ENCODE assay signal across 14 cellular contexts in the genomic region with DNA sequence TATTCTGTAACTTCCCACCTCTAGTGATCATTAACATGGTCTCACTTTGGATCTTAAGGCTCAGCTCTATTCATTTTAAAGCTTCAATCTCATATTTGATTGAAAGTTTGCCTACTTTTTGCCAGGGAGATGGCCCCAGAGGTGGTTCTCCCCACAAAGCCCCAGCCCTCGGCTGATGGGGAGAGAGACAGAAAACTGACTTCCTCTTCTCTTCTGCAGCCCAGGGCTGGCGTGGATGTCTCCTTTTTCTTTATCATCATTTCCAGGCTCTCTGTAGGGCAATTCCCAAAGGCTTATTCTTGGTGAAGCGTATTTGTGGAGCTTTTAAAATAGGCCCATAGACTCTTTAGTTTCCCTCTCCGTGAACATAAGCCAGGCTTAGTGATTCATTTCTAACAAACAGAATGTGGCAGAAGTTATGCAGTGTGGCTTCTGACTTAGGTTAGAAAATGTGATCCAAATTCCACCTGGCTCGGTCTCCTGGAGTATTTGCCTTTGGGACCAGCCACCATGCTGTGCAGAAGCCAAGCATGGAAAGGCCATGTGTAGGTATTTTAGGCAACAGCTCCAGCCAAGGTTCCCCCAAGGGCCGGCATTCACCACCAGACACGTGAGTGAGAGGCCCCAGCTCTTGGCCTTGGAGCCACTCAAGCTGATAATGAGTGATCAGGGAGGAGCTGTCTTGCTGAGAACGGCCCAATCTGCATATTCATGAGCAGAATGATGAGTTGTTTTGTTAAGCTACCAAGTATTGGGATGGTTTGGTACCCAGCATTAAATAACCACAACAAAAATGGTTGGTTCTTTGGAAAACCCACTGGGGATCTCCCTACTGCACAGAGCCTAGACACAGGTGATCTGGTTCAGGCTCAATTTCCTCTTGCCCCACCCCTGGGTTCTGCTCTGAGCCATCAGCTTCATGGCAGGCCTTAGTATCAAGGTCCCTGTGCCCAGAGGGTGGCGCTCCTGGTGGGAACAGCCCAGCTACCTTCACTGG.
DNase-seq lines count a peak whose midpoint lies in the region; FAIRE-seq and TF ChIP-seq lines count a peak whose summit lies in the region.
"Had no signal": no experiment of that assay in that cellular context is flagged by ENCODE, and none has a peak within 500 bp of the region (broad histone marks: within the 10 kb centered on the region; RNA-seq: fewer than 3 reads in every experiment).

No MANE protein-coding gene starts in this region.

- H3K9me3 ChIP-seq in DOHH2 (ENCODE audit: control insufficient read depth, insufficient read depth, low read length) (no peaks in the 10 kb centered on the region), neural cell (ENCODE audit: low read length) (no peaks in the 10 kb centered on the region), vagina (no peaks in the 10 kb centered on the region)

- no peak overlapping the region for H3K9ac ChIP-seq in neural cell (ENCODE audit: low read length)

- peak; percentile 14 for FAIRE-seq in GM19239 (lab: Jason Lieb, UNC)

- no peaks in the 10 kb centered on the region for H3K36me3 Mint-ChIP-seq in activated CD4-positive, alpha-beta memory T cell treated with anti-CD3 and anti-CD28 coated beads, Interleukin-2, amount 10 ng/mL, durations not matched to agents 7 days and 5 days (ENCODE audit: low read depth)
- H3K36me3 Mint-ChIP-seq in glutamatergic neuron (ENCODE audit: unreplicated experiment): no peaks in the 10 kb centered on the region

- POLR2A ChIA-PET in activated CD4-positive, alpha-beta memory T cell treated with anti-CD3 and anti-CD28 coated beads, Interleukin-2, amount 10 ng/mL, durations not matched to agents 7 days and 5 days (lab: Charles Lee): interaction anchor here (0.7 to 1.3 kb wide), 3 partner anchors 13 to 139 kb away, joined by 3 to 4 read pairs (median 3); no protein-coding TSS in a partner anchor

- intact Hi-C loops in vagina (cut with DNase I): no loop called here

- CTCF ChIA-PET in activated CD4-positive, alpha-beta memory T cell treated with anti-CD3 and anti-CD28 coated beads, Interleukin-2, amount 10 ng/mL, durations not matched to agents 7 days and 5 days (lab: Charles Lee): interaction anchor here (0.9 kb wide), 1 partner anchor 37 kb away, joined by 4 read pairs; no protein-coding TSS in a partner anchor

- no peaks in the 10 kb centered on the region for H4K20me1 ChIP-seq in DOHH2 (ENCODE audit: control insufficient read depth, insufficient read depth, low read depth, low read length)
- no peaks in the 10 kb centered on the region for H4K20me1 ChIP-seq in neural cell (ENCODE audit: insufficient read depth)

- no peak overlapping the region for H3K4me3 Mint-ChIP-seq in activated CD4-positive, alpha-beta memory T cell treated with anti-CD3 and anti-CD28 coated beads, Interleukin-2, amount 10 ng/mL, durations not matched to agents 7 days and 5 days
- no peak overlapping the region for H3K4me3 Mint-ChIP-seq in glutamatergic neuron (ENCODE audit: unreplicated experiment)
- H3K4me3 Mint-ChIP-seq: stimulated activated naive CD8-positive, alpha-beta T cell treated with anti-CD3 and anti-CD28 coated beads, Interleukin-15, Interleukin-2, amounts not matched to agents 100 ng/mL and 50 ng/mL, for 24 hours had no signal

- TF ChIP-seq CTCF in DOHH2 (IDR thresholded peaks at IDR 0.05; ENCODE audit: low read depth, low read length, poor library complexity, severe bottlenecking) (no peak), neural cell (IDR thresholded peaks at IDR 0.05; ENCODE audit: poor library complexity, severe bottlenecking) (no peak), vagina (IDR thresholded peaks at IDR 0.05) (no peak), glutamatergic neuron (IDR thresholded peaks at IDR 0.05; ENCODE audit: partially characterized antibody, unreplicated experiment) (no peak)

- no peak for TF ChIP-seq POLR2A in vagina (IDR thresholded peaks at IDR 0.05)

- H3K9me3 Mint-ChIP-seq in activated CD4-positive, alpha-beta memory T cell treated with anti-CD3 and anti-CD28 coated beads, Interleukin-2, amount 10 ng/mL, durations not matched to agents 7 days and 5 days: no peaks in the 10 kb centered on the region
- H3K9me3 Mint-ChIP-seq in glutamatergic neuron (ENCODE audit: unreplicated experiment): peaks cover 3% of the 10 kb centered on the region
- H3K9me3 Mint-ChIP-seq: IgD-negative memory B cell; stimulated activated naive CD8-positive, alpha-beta T cell treated with anti-CD3 and anti-CD28 coated beads, Interleukin-15, Interleukin-2, amounts not matched to agents 100 ng/mL and 50 ng/mL, for 24 hours had no signal

- no peak for TF ChIP-seq RAD21 in neural cell (conservative IDR thresholded peaks at IDR 0.05)

- no peaks in the 10 kb centered on the region for H3K27me3 Mint-ChIP-seq in activated CD4-positive, alpha-beta memory T cell treated with anti-CD3 and anti-CD28 coated beads, Interleukin-2, amount 10 ng/mL, durations not matched to agents 7 days and 5 days
- peaks cover 2% of the 10 kb centered on the region for H3K27me3 Mint-ChIP-seq in glutamatergic neuron (ENCODE audit: unreplicated experiment)

- H3K4me2 ChIP-seq in DOHH2 (ENCODE audit: low read length) (peak overlapping the region; percentile 38), neural cell (ENCODE audit: low read length) (no peak overlapping the region)

- H3K27ac ChIP-seq in DOHH2 (ENCODE audit: low read depth, low read length): no peak overlapping the region
- no peak overlapping the region for H3K27ac ChIP-seq in neural cell (ENCODE audit: low read length)
- no peak overlapping the region for H3K27ac ChIP-seq in vagina

- no peak overlapping the region for H2AFZ ChIP-seq in neural cell (ENCODE audit: low read depth, low read length)

- H3K4me1 Mint-ChIP-seq in activated CD4-positive, alpha-beta memory T cell treated with anti-CD3 and anti-CD28 coated beads, Interleukin-2, amount 10 ng/mL, durations not matched to agents 7 days and 5 days: peaks cover 36% of the 10 kb centered on the region
- peaks cover 8% of the 10 kb centered on the region for H3K4me1 Mint-ChIP-seq in glutamatergic neuron (ENCODE audit: low read depth, unreplicated experiment)

- TF ChIP-seq EP300 in neural cell (conservative IDR thresholded peaks at IDR 0.05; ENCODE audit: poor library complexity, severe bottlenecking): no peak

- no peak for DNase-seq in GM19239 (ENCODE audit: insufficient read length, low spot score)
- peak; percentile 19 for DNase-seq in activated CD4-positive, alpha-beta memory T cell treated with anti-CD3 and anti-CD28 coated beads, Interleukin-2, amount 10 ng/mL, durations not matched to agents 7 days and 5 days
- no peak for DNase-seq in NCI-H510A (lab: John Stamatoyannopoulos, UW)
- DNase-seq in vagina (ENCODE audit: extremely low spot score in 2 of 2): no peak
- DNase-seq in GM19240 (ENCODE audit: insufficient read length, low spot score): no peak
- no peak for DNase-seq in glutamatergic neuron
- DNase-seq: amygdala; effector CD4-positive, alpha-beta T cell; NCI-H2081 treated with DMSO at 0.1 percent for 48 hours; T1000 had no signal

- no peaks in the 10 kb centered on the region for H3F3A ChIP-seq in DOHH2 (ENCODE audit: control insufficient read depth, insufficient read depth)
- H3F3A ChIP-seq in neural cell (ENCODE audit: insufficient read depth, low read length, poor library complexity, severe bottlenecking): no peaks in the 10 kb centered on the region

- H3K27ac Mint-ChIP-seq in activated CD4-positive, alpha-beta memory T cell treated with anti-CD3 and anti-CD28 coated beads, Interleukin-2, amount 10 ng/mL, durations not matched to agents 7 days and 5 days: no peak overlapping the region
- H3K27ac Mint-ChIP-seq in glutamatergic neuron (ENCODE audit: unreplicated experiment): no peak overlapping the region
- H3K27ac Mint-ChIP-seq: IgD-negative memory B cell; stimulated activated naive CD8-positive, alpha-beta T cell treated with anti-CD3 and anti-CD28 coated beads, Interleukin-15, Interleukin-2, amounts not matched to agents 100 ng/mL and 50 ng/mL, for 24 hours had no signal

- H3K27me3 ChIP-seq in DOHH2 (ENCODE audit: control insufficient read depth, low read length) (no peaks in the 10 kb centered on the region), neural cell (ENCODE audit: insufficient read depth, low read depth, low read length) (no peaks in the 10 kb centered on the region), vagina (no peaks in the 10 kb centered on the region)

- H3K4me3 ChIP-seq in DOHH2 (ENCODE audit: low read length) (no peak overlapping the region), neural cell (ENCODE audit: low read length) (peak overlapping the region; percentile 12), vagina (no peak overlapping the region)

- H3K79me2 ChIP-seq in DOHH2 (ENCODE audit: control insufficient read depth, low read length) (no peaks in the 10 kb centered on the region), neural cell (replicated peaks; ENCODE audit: insufficient read depth, low read length) (no peaks in the 10 kb centered on the region)

- H3K4me1 ChIP-seq in DOHH2 (ENCODE audit: control insufficient read depth, low read length): peaks cover 65% of the 10 kb centered on the region
- no peaks in the 10 kb centered on the region for H3K4me1 ChIP-seq in vagina

- H3K36me3 ChIP-seq in DOHH2 (ENCODE audit: control insufficient read depth, low read length) (no peaks in the 10 kb centered on the region), neural cell (ENCODE audit: insufficient read depth, low read length) (no peaks in the 10 kb centered on the region), vagina (no peaks in the 10 kb centered on the region)

- H3K9me2 ChIP-seq in DOHH2 (replicated peaks; ENCODE audit: control insufficient read depth, low read length) (no peaks in the 10 kb centered on the region), neural cell (ENCODE audit: insufficient read depth, low read length) (no peaks in the 10 kb centered on the region)

TF ChIP-seq in neural cell, 6 proteins besides CTCF, POLR2A, EP300 and RAD21 (continues in another document):
- TF ChIP-seq POLR2AphosphoS5 (IDR thresholded peaks at IDR 0.05): no peak
